Comparison of ENCODE assay signal across 8 cellular contexts in the genomic region with DNA sequence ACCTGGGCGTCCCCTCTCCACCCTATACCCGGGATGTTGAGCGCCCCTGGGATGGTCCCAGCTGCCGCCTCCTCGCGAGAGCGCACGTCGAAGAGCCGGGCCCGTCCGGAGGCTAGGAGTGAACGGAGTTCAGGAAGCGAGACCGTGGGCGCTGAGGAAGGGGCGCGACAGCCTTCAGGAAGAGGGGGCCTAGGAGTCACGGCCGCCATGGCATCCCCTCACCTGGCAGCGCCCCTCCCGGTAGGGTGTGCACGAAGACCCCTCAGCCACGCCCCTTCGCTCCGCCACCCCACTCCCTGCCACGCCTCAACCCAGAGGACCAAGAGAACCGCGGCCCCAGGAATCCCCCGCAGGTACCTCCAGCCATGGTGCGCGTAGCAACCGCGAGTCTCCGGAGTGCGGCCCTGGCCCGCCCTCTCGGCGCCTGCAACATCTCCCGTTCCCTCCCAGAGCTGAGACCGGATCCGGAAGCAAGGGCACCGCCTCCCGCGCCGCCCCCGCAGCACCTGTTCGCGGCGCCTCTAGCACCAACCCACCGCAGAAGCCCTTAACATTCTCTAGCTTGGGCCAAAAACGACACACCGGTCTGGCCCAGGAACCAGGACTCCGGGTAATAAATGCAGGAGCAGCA. TPM values are rescaled to one million over a fixed set of nuclear protein-coding genes. Genes with fewer than 3 reads are reported as not detected.
A peak's percentile ranks its signal among the peaks of the same experiment; 100 is the strongest.
DNase-seq lines count a peak whose midpoint lies in the region; ATAC-seq and TF ChIP-seq lines count a peak whose summit lies in the region.

Gene TSTD1 (minus strand): TSS at position 442 of the 631 bp plus-strand sequence. CDS start 75 bp downstream, at position 367.

- 9 to 27% methylated on average over 6 to 7 of the region's 54 CpGs for whole genome bisulfite sequencing in esophagus squamous epithelium, 2 donors
- WGBS in neuronal stem cell (ENCODE audit: extremely low coverage in 2 of 2, insufficient read length in 2 of 2, insufficient replicate concordance in 1 of 2), 2 donors, result no CpG with 5 or more reads among the region's 54 CpGs
- 9 to 19% (median 16%) methylated on average over 16 to 54 of the region's 54 CpGs for WGBS in stomach, 5 donors

- TF ChIP-seq POLR2A in esophagus squamous epithelium (IDR thresholded peaks at IDR 0.05) (peak in 1 of 4 donors; percentile 70), stomach (IDR thresholded peaks at IDR 0.05) (no peak)

- H4K8ac ChIP-seq in neuronal stem cell (ENCODE audit: low read depth, low read length), result no peak within 1 kb of the TSS

- H4K91ac ChIP-seq in neuronal stem cell (ENCODE audit: low read depth, low read length, poor library complexity), result no peak within 1 kb of the TSS

- peaks cover 3% of the 10 kb centered on the region for H3K79me1 ChIP-seq in neuronal stem cell (ENCODE audit: low read depth, low read length)

- no peaks in the 10 kb centered on the region; the same call in 1 of the 2 replicates for H3K27me3 Mint-ChIP-seq in HFFc6 (ENCODE audit: insufficient read depth)

- H2BK12ac ChIP-seq in neuronal stem cell (ENCODE audit: low read length), result peak within 1 kb of the TSS; percentile 14

- H3K4me3 Mint-ChIP-seq in HFFc6, result no peak within 1 kb of the TSS

- peak within 1 kb of the TSS; percentile 91 for H3K18ac ChIP-seq in neuronal stem cell (ENCODE audit: low read length)

- peak within 1 kb of the TSS; percentile 77 for H3K23ac ChIP-seq in neuronal stem cell (ENCODE audit: low read depth, low read length, poor library complexity)

- ATAC-seq in GM18873 (IDR thresholded peaks at IDR 0.05; ENCODE audit: low FRiP score, unreplicated experiment) (peak; percentile 79), HG03108 (IDR thresholded peaks at IDR 0.05; ENCODE audit: unreplicated experiment) (peak; percentile 75)

- peak within 1 kb of the TSS; percentile 77 to 91 (median 85) for H3K27ac ChIP-seq in esophagus squamous epithelium
- H3K27ac ChIP-seq in neuronal stem cell (replicated peaks; ENCODE audit: low read length), result peak within 1 kb of the TSS; percentile 2
- peak within 1 kb of the TSS; percentile 30 to 86 (median 75) for H3K27ac ChIP-seq in stomach

- intact Hi-C loops in esophagus squamous epithelium (cut with DNase I) (loop anchor here (10.0 kb wide), 1 partner anchor 56 kb away; the partner anchor contains the start of gene KLHDC9), stomach (cut with DNase I; ENCODE audit: low total_unique reads) (no loop called here)

- peak within 1 kb of the TSS; percentile 81 for H3K4ac ChIP-seq in neuronal stem cell (ENCODE audit: low read length)

- H3K14ac ChIP-seq in neuronal stem cell (ENCODE audit: low read length), result no peak within 1 kb of the TSS

- no peaks in the 10 kb centered on the region for H3K9me3 Mint-ChIP-seq in HFFc6

- H3K4me3 ChIP-seq in esophagus squamous epithelium, result peak within 1 kb of the TSS; percentile 61 to 84 (median 78)
- peak within 1 kb of the TSS in 1 of 2 donors; percentile 98 for H3K4me3 ChIP-seq in neuronal stem cell (ENCODE audit: low read length in 2 of 2)
- H3K4me3 ChIP-seq in stomach, result peak within 1 kb of the TSS; percentile 60 to 71 (median 62)

- peak within 1 kb of the TSS; percentile 96 for H3K4me2 ChIP-seq in neuronal stem cell (ENCODE audit: insufficient read depth, low read length, poor library complexity, severe bottlenecking)

- H2BK120ac ChIP-seq in neuronal stem cell (ENCODE audit: low read depth, low read length), result no peak within 1 kb of the TSS

- peak in 1 of 6 experiments; percentile 11 for TF ChIP-seq CTCF in esophagus squamous epithelium (IDR thresholded peaks at IDR 0.05)
- no peak for TF ChIP-seq CTCF in stomach (IDR thresholded peaks at IDR 0.05)
- no peak for TF ChIP-seq CTCF in HFFc6 (IDR thresholded peaks at IDR 0.05)

- H2BK5ac ChIP-seq in neuronal stem cell (ENCODE audit: low read length), result peak within 1 kb of the TSS; percentile 92

- peaks cover 5 to 39% (median 8%) of the 10 kb centered on the region in 3 donors for H3K4me1 ChIP-seq in esophagus squamous epithelium
- peaks cover 5 to 13% of the 10 kb centered on the region in 2 donors for H3K4me1 ChIP-seq in neuronal stem cell (ENCODE audit: control insufficient read depth in 2 of 2, insufficient read depth in 1 of 2, low read depth in 1 of 2, low read length in 2 of 2)
- H3K4me1 ChIP-seq in stomach, result peaks cover 6 to 40% (median 25%) of the 10 kb centered on the region in 4 donors

- H3K9ac ChIP-seq in neuronal stem cell (ENCODE audit: low read depth, low read length, poor library complexity), result peak within 1 kb of the TSS; percentile 89

- H3K36me3 ChIP-seq in esophagus squamous epithelium (peaks cover 26 to 45% (median 28%) of the 10 kb centered on the region in 3 donors), neuronal stem cell (replicated peaks in 1 of 2; ENCODE audit: control insufficient read depth in 2 of 2, insufficient read depth in 2 of 2, low read length in 2 of 2) (peaks cover 34 to 58% of the 10 kb centered on the region in 2 donors), stomach (peaks cover 37 to 44% (median 43%) of the 10 kb centered on the region in 4 donors)

- no peak within 1 kb of the TSS for H2AFZ ChIP-seq in neuronal stem cell (ENCODE audit: low read length)

- peaks cover 12% of the 10 kb centered on the region; the same call in 1 of the 2 replicates for H3K4me1 Mint-ChIP-seq in HFFc6 (ENCODE audit: low read depth)

- no peak within 1 kb of the TSS for H3K27ac Mint-ChIP-seq in HFFc6

- peak; percentile 75 for DNase-seq in NCI-H526 treated with DMSO at 0.1 percent for 48 hours (lab: John Stamatoyannopoulos, UW)
- DNase-seq in activated T-cell treated with anti-CD3 and anti-CD28 coated beads for 4 hours, result peak; percentile 81
- DNase-seq in esophagus squamous epithelium (lab: John Stamatoyannopoulos, UW), result no peak
- peak; percentile 46 for DNase-seq in neuronal stem cell (ENCODE audit: low spot score)
- DNase-seq in stomach, result peak; percentile 80
- no peak for DNase-seq in HFFc6

- no peak for TF ChIP-seq EP300 in stomach (IDR thresholded peaks at IDR 0.05)

- peak within 1 kb of the TSS; percentile 95 for H2AK5ac ChIP-seq in neuronal stem cell (ENCODE audit: low read depth, low read length)

- H2BK15ac ChIP-seq in neuronal stem cell (ENCODE audit: low read length), result no peak within 1 kb of the TSS

- H3K36me3 Mint-ChIP-seq in HFFc6 (ENCODE audit: low read depth), result peaks cover 9% of the 10 kb centered on the region

- H3K9me3 ChIP-seq in esophagus squamous epithelium (no peaks in the 10 kb centered on the region), neuronal stem cell (replicated peaks in 1 of 2; ENCODE audit: control insufficient read depth in 2 of 2, insufficient read depth in 1 of 2, low read depth in 1 of 2, low read length in 2 of 2) (no peaks in the 10 kb centered on the region), stomach (no peaks in the 10 kb centered on the region)

- H3K27me3 ChIP-seq in esophagus squamous epithelium (no peaks in the 10 kb centered on the region), neuronal stem cell (ENCODE audit: control insufficient read depth in 3 of 3, insufficient read depth in 3 of 3, low read depth in 1 of 3, low read length in 3 of 3) (no peaks in the 10 kb centered on the region), stomach (no peaks in the 10 kb centered on the region)

RNA-seq across cellular contexts. Expression of gene TSTD1, which starts in this region (rescaled TPM):
- 10 to 100 TPM; 69.3 to 99.0 (median 91.4) TPM for total RNA-seq in esophagus squamous epithelium
- polyA plus RNA-seq in neuronal stem cell (2013, experiment 1 of 2), result 49.5 TPM
- polyA plus RNA-seq in neuronal stem cell (2013, experiment 2 of 2), result 50.2 TPM
- 100 to 1,000 TPM in 1 of 5 donors, 10 to 100 TPM in 3, not detected in 1; 13.2 to 112 (median 42.7) TPM for total RNA-seq in stomach
- 100 to 1,000 TPM; 117 to 186 (median 158) TPM for polyA plus RNA-seq in stomach
- not detected for total RNA-seq in HFFc6 (2021; fragmentation: NEBNext Ultra II Directional; extraction: Animal tissue kit (Norgen Biotek cat#: 25700))

Comparison
In these comparisons a context has a peak if more than half of its experiments do, and no peak if none do; other contexts are left out.
1. DNase-seq: peak in NCI-H526 treated with DMSO at 0.1 percent for 48 hours (single experiment), activated T-cell treated with anti-CD3 and anti-CD28 coated beads for 4 hours (single experiment), neuronal stem cell (single experiment) and stomach (single experiment); none in esophagus squamous epithelium (single experiment) and HFFc6 (single experiment).
2. H3K27ac ChIP-seq: peak in every context shown above with its lines; median percentile 85 in esophagus squamous epithelium; 75 in stomach; 2 in neuronal stem cell.